In the genomic region with DNA sequence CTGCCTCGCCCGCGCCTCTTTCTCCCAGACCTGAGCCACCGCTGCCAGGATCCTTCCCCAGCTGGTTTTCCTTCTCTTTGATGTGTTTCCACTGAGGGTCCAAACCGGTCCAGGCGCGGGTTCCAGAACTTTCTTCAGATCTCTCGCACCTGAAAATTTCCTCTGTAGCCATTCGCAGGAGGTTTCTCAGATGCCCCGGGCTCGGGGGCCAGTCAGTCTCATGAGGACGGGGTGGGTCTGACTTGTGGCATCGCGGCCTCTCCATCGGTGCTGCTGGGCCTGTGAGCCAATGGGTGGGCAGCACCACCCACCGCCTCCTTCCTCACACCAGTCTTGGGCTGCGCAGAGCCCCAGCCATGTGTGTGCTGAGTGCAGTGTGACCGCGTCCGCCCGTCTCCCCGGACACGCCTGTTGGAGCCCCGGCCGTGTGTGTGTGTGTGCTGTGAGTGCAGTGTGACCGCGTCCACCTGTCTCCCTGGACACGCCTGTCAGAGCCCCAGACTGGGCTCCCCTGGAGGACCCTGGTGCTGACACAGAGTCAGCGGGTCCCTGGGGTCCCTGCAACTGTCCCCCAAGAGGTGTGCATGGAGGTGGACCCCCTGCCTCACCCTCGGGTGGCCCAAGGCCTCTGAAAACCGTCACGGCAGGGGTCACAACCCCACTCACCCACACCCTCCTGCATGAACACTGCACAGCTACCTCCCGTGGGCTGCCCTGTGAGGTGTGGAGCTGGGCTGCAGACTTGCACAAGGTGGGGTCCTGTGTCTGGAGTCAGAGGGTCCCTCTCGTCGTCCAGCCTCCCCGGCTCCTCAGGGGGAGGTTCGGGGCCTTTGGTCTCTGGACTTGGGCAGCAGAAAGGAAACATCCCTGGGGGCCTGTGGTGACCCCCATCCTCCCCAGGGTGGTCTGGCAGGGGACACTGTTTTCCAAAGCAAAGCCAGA, we compare ENCODE assay signal across 16 cellular contexts. TPM values are rescaled to one million over a fixed set of nuclear protein-coding genes. Genes with fewer than 3 reads are reported as not detected.
DNase-seq lines count a peak whose midpoint lies in the region; ATAC-seq and TF ChIP-seq lines count a peak whose summit lies in the region.
"Had no signal": no experiment of that assay in that cellular context is flagged by ENCODE, and none has a peak within 500 bp of the region (broad histone marks: within the 10 kb centered on the region; RNA-seq: fewer than 3 reads in every experiment).

No MANE protein-coding gene starts in this region.

- no peak for TF ChIP-seq POLR2A in vagina (IDR thresholded peaks at IDR 0.05)

- H3K27ac Mint-ChIP-seq in endodermal cell: peak overlapping the region; percentile 70
- H3K27ac Mint-ChIP-seq: CD4-positive, CD25-positive, alpha-beta regulatory T cell had no signal

- TF ChIP-seq CTCF in endodermal cell (conservative IDR thresholded peaks at IDR 0.05) (no peak), vagina (IDR thresholded peaks at IDR 0.05) (no peak)

- ATAC-seq in left ventricle myocardium superior: no peak
- no peak for ATAC-seq in Right ventricle myocardium superior (ENCODE audit: poor library complexity)
- ATAC-seq in HG03354 (IDR thresholded peaks at IDR 0.05; ENCODE audit: poor library complexity, severe bottlenecking, unreplicated experiment): no peak
- ATAC-seq: HCT116 had no signal

- H3K27me3 Mint-ChIP-seq in endodermal cell (ENCODE audit: insufficient read depth): no peaks in the 10 kb centered on the region
- H3K27me3 Mint-ChIP-seq: CD4-positive, CD25-positive, alpha-beta regulatory T cell had no signal

- H3K36me3 ChIP-seq in endodermal cell (ENCODE audit: control insufficient read depth, insufficient read depth, low read length): peaks cover 26% of the 10 kb centered on the region
- peaks cover 28% of the 10 kb centered on the region for H3K36me3 ChIP-seq in mesodermal cell (ENCODE audit: control insufficient read depth, insufficient read depth, low read length)
- H3K36me3 ChIP-seq in vagina: no peaks in the 10 kb centered on the region
- H3K36me3 ChIP-seq in HAP-1 (replicated peaks): no peaks in the 10 kb centered on the region
- H3K36me3 ChIP-seq: BE2C had no signal

- WGBS in endodermal cell (ENCODE audit: insufficient coverage in 1 of 2, insufficient read length in 1 of 2), 2 experiments: 95 to 96% methylated on average over 21 to 37 of the region's 37 CpGs
- 94 to 95% methylated on average over 14 to 36 of the region's 37 CpGs for WGBS in mesodermal cell (ENCODE audit: insufficient coverage in 2 of 2), 2 experiments

- no peak overlapping the region for H3K9ac ChIP-seq in endodermal cell (ENCODE audit: extremely low read depth, low read length, poor library complexity, severe bottlenecking)

- in situ Hi-C loops in HAP-1 (cut with MboI; ENCODE audit: low sequenced_read_pairs): no loop called here

- no peaks in the 10 kb centered on the region for H3K9me3 Mint-ChIP-seq in endodermal cell
- H3K9me3 Mint-ChIP-seq: CD4-positive, CD25-positive, alpha-beta regulatory T cell had no signal

- H3K4me1 Mint-ChIP-seq in endodermal cell: peaks cover 17% of the 10 kb centered on the region

- H3K4me3 ChIP-seq in endodermal cell (ENCODE audit: low read length): no peak overlapping the region
- H3K4me3 ChIP-seq in mesodermal cell (ENCODE audit: extremely low read depth, insufficient read depth, low read length, poor library complexity, severe bottlenecking): no peak overlapping the region
- H3K4me3 ChIP-seq in vagina: no peak overlapping the region
- no peak overlapping the region for H3K4me3 ChIP-seq in HAP-1

- H3K9me3 ChIP-seq in endodermal cell (ENCODE audit: control insufficient read depth, low read length) (no peaks in the 10 kb centered on the region), mesodermal cell (ENCODE audit: control insufficient read depth, low read length) (no peaks in the 10 kb centered on the region), vagina (no peaks in the 10 kb centered on the region), HAP-1 (no peaks in the 10 kb centered on the region)
- H3K9me3 ChIP-seq: BE2C had no signal

- peaks cover 6% of the 10 kb centered on the region for H3K4me1 ChIP-seq in endodermal cell (ENCODE audit: control insufficient read depth, insufficient read depth, low read length)
- H3K4me1 ChIP-seq in mesodermal cell (ENCODE audit: control insufficient read depth, insufficient read depth, low read length, poor library complexity, severe bottlenecking): peaks cover 45% of the 10 kb centered on the region
- peaks cover 49% of the 10 kb centered on the region for H3K4me1 ChIP-seq in vagina
- peaks cover 6% of the 10 kb centered on the region for H3K4me1 ChIP-seq in HAP-1

- H3K27ac ChIP-seq in endodermal cell (ENCODE audit: low read depth, low read length) (no peak overlapping the region), mesodermal cell (ENCODE audit: low read depth, low read length, severe bottlenecking) (peak overlapping the region; percentile 45), vagina (peak overlapping the region; percentile 94), caudate nucleus (ENCODE audit: low read depth, low read length) (no peak overlapping the region)

- peaks cover 21% of the 10 kb centered on the region for H3K36me3 Mint-ChIP-seq in endodermal cell (ENCODE audit: low read depth)
- H3K36me3 Mint-ChIP-seq: CD4-positive, CD25-positive, alpha-beta regulatory T cell had no signal

- intact Hi-C loops in left ventricle myocardium superior (cut with micrococcal nuclease): no loop called here
- intact Hi-C loops in Right ventricle myocardium superior (cut with DNase I): no loop called here
- intact Hi-C loops in vagina (cut with DNase I): no loop called here

- no peak overlapping the region for H3K4me3 Mint-ChIP-seq in endodermal cell
- H3K4me3 Mint-ChIP-seq: CD4-positive, CD25-positive, alpha-beta regulatory T cell had no signal

- peak; percentile 26 for DNase-seq in left ventricle myocardium superior
- no peak for DNase-seq in Right ventricle myocardium superior
- no peak for DNase-seq in endodermal cell
- no peak for DNase-seq in vagina (ENCODE audit: extremely low spot score in 2 of 2)
- no peak for DNase-seq in HAP-1 (ENCODE audit: low spot score in 2 of 2)
- no peak for DNase-seq in caudate nucleus (lab: John Stamatoyannopoulos, UW)
- DNase-seq: BE2C; CD4-positive, CD25-positive, alpha-beta regulatory T cell; COR-L47; KG1; NCI-H1105 treated with DMSO at 0.1 percent for 48 hours; NCI-H1694; SIG-M5 had no signal

- H3K27me3 ChIP-seq in endodermal cell (ENCODE audit: control insufficient read depth, insufficient read depth, low read length, poor library complexity, severe bottlenecking): no peaks in the 10 kb centered on the region
- no peaks in the 10 kb centered on the region for H3K27me3 ChIP-seq in vagina
- no peaks in the 10 kb centered on the region for H3K27me3 ChIP-seq in HAP-1 (ENCODE audit: low read depth)
- H3K27me3 ChIP-seq: BE2C had no signal

RNA-seq across cellular contexts. Expression of a gene that starts 20.2 kb away (rescaled TPM):
- 52.4 TPM for total RNA-seq in left ventricle myocardium superior
- total RNA-seq in Right ventricle myocardium superior: 44.2 TPM
- total RNA-seq in endodermal cell: 100 to 1,000 TPM; 332 to 398 TPM
- polyA plus RNA-seq in endodermal cell (2013, experiment 1 of 2): 216 TPM
- 213 TPM for polyA plus RNA-seq in endodermal cell (2013, experiment 2 of 2)
- 343 TPM for polyA plus RNA-seq in mesodermal cell (2013, experiment 1 of 2)
- 309 TPM for polyA plus RNA-seq in mesodermal cell (2013, experiment 2 of 2)
- total RNA-seq in vagina: 86.7 TPM

Comparison
In these comparisons a context has a peak if more than half of its experiments do, and no peak if none do; other contexts are left out.
1. H3K27ac ChIP-seq: peak in mesodermal cell (single experiment) and vagina (single experiment); none in endodermal cell (single experiment) and caudate nucleus (single experiment).